ENCODE assay signal across 24 cellular contexts in the genomic region with DNA sequence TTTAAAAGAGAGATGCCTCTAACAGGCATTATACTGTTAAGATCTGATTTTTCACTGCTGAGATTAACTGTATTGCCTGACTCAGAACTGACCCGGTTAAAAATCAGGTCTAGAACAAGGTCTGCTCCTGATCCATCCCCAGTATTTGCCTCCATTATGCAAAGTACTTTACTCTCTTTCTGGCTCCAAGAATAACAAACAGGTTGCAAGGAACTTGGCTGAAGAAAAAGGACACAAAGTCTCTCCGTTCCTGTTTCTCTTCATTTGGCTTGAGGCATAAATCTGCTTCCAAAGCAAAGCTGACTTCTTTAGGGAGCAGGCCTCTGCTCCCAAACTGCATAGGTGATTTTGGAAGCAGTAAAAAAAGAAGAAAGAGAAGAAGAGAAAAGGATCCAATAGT.
DNase-seq lines count a peak whose midpoint lies in the region; ATAC-seq and TF ChIP-seq lines count a peak whose summit lies in the region.
"Had no signal": no experiment of that assay in that cellular context is flagged by ENCODE, and none has a peak within 500 bp of the region (broad histone marks: within the 10 kb centered on the region; RNA-seq: fewer than 3 reads in every experiment).

No MANE protein-coding gene starts in this region.

- no peak for TF ChIP-seq POLR2A in esophagus muscularis mucosa (IDR thresholded peaks at IDR 0.05; ENCODE audit: low read depth)
- no peak for TF ChIP-seq POLR2A in sigmoid colon (IDR thresholded peaks at IDR 0.05)

- H3K4me3 ChIP-seq in esophagus muscularis mucosa: no peak overlapping the region
- H3K4me3 ChIP-seq in muscle layer of colon (ENCODE audit: low read depth in 1 of 2, low read length in 2 of 2): no peak overlapping the region
- H3K4me3 ChIP-seq in sigmoid colon: no peak overlapping the region
- H3K4me3 ChIP-seq: A549; BLaER1 treated with 17β-estradiol and CSF1 and Interleukin-3, amounts not matched to agents 10 nM and 100 nM; MG63 had no signal

- no peaks in the 10 kb centered on the region for H3K36me3 Mint-ChIP-seq in stimulated activated effector memory CD8-positive, alpha-beta T cell treated with anti-CD3 and anti-CD28 coated beads, Interleukin-12 subunit alpha, Interleukin-12 subunit beta, amount 100 ng/mL, for 72 hours
- no peaks in the 10 kb centered on the region for H3K36me3 Mint-ChIP-seq in endothelial cell (ENCODE audit: low read depth, unreplicated experiment)
- H3K36me3 Mint-ChIP-seq: CD8-positive, alpha-beta T cell; IgD-negative memory B cell had no signal

- H3K4me1 ChIP-seq in esophagus muscularis mucosa (peaks cover 0 to 26% (median 22%) of the 10 kb centered on the region in 4 donors), muscle layer of colon (ENCODE audit: insufficient read depth, low read length) (peaks cover 30% of the 10 kb centered on the region), sigmoid colon (peaks cover 0 to 41% (median 30%) of the 10 kb centered on the region in 4 donors)
- H3K4me1 ChIP-seq: BLaER1 treated with 17β-estradiol and CSF1 and Interleukin-3, amounts not matched to agents 10 nM and 100 nM had no signal

- no peaks in the 10 kb centered on the region for H3K36me3 ChIP-seq in esophagus muscularis mucosa
- no peaks in the 10 kb centered on the region for H3K36me3 ChIP-seq in muscle layer of colon (ENCODE audit: insufficient read depth, low read length)
- H3K36me3 ChIP-seq in sigmoid colon: no peaks in the 10 kb centered on the region
- H3K36me3 ChIP-seq: BLaER1 treated with 17β-estradiol and CSF1 and Interleukin-3, amounts not matched to agents 10 nM and 100 nM; MG63 had no signal

- no peak overlapping the region for H3K27ac Mint-ChIP-seq in stimulated activated effector memory CD8-positive, alpha-beta T cell treated with anti-CD3 and anti-CD28 coated beads, Interleukin-12 subunit alpha, Interleukin-12 subunit beta, amount 100 ng/mL, for 72 hours
- no peak overlapping the region for H3K27ac Mint-ChIP-seq in endothelial cell (ENCODE audit: unreplicated experiment)
- H3K27ac Mint-ChIP-seq: CD8-positive, alpha-beta T cell; IgD-negative memory B cell had no signal

- H3K27me3 ChIP-seq in esophagus muscularis mucosa (no peaks in the 10 kb centered on the region), muscle layer of colon (ENCODE audit: control insufficient read depth in 1 of 2, insufficient read depth in 2 of 2, low read length in 2 of 2) (no peaks in the 10 kb centered on the region), sigmoid colon (no peaks in the 10 kb centered on the region)
- H3K27me3 ChIP-seq: BLaER1 treated with 17β-estradiol and CSF1 and Interleukin-3, amounts not matched to agents 10 nM and 100 nM; MG63 had no signal

- TF ChIP-seq EP300 in esophagus muscularis mucosa (IDR thresholded peaks at IDR 0.05): no peak
- TF ChIP-seq EP300 in sigmoid colon (IDR thresholded peaks at IDR 0.05): peak in 2 of 4 donors; percentile 46 to 72

- H3K9ac ChIP-seq in muscle layer of colon (ENCODE audit: low read length): no peak overlapping the region
- H3K9ac ChIP-seq: BLaER1 treated with 17β-estradiol and CSF1 and Interleukin-3, amounts not matched to agents 10 nM and 100 nM had no signal

- H3K4me1 Mint-ChIP-seq in stimulated activated effector memory CD8-positive, alpha-beta T cell treated with anti-CD3 and anti-CD28 coated beads, Interleukin-12 subunit alpha, Interleukin-12 subunit beta, amount 100 ng/mL, for 72 hours: no peaks in the 10 kb centered on the region
- no peaks in the 10 kb centered on the region for H3K4me1 Mint-ChIP-seq in endothelial cell (ENCODE audit: unreplicated experiment)

- H3K9me3 ChIP-seq in esophagus muscularis mucosa (peaks cover 0 to 10% (median 5%) of the 10 kb centered on the region in 4 donors), muscle layer of colon (ENCODE audit: low read length) (no peaks in the 10 kb centered on the region), sigmoid colon (no peaks in the 10 kb centered on the region)
- H3K9me3 ChIP-seq: A549; BLaER1 treated with 17β-estradiol and CSF1 and Interleukin-3, amounts not matched to agents 10 nM and 100 nM; MG63 had no signal

- no peak for DNase-seq in esophagus muscularis mucosa (ENCODE audit: extremely low spot score)
- no peak for DNase-seq in sigmoid colon
- no peak for DNase-seq in stimulated activated effector memory CD8-positive, alpha-beta T cell treated with anti-CD3 and anti-CD28 coated beads, Interleukin-12 subunit alpha, Interleukin-12 subunit beta, amount 100 ng/mL, for 72 hours (ENCODE audit: low spot score in 2 of 2)
- no peak for DNase-seq in COLO668 (lab: John Stamatoyannopoulos, UW; ENCODE audit: unreplicated experiment)
- DNase-seq in endothelial cell (ENCODE audit: low spot score): no peak
- DNase-seq: CD8-positive, alpha-beta T cell; DMS53; EL; GOT3; Kasumi-1; MG63; NCI-H1092; NCI-H146; NCI-H2081 treated with DMSO at 0.1 percent for 48 hours; NCI-H446 treated with DMSO at 0.1 percent for 48 hours; NK-92 treated with Interleukin-12 subunit alpha and Interleukin-12 subunit beta, amount 100 ng/mL, for 24 hours had no signal

- 33% methylated on average over 2 of the region's 2 CpGs for WGBS in esophagus muscularis mucosa
- 64 to 70% methylated on average over 2 of the region's 2 CpGs for WGBS in sigmoid colon, 2 donors

- H3K27ac ChIP-seq in angular gyrus (ENCODE audit: low read depth, low read length) (peak overlapping the region; percentile 29), esophagus muscularis mucosa (replicated peaks in 1 of 4) (peak overlapping the region; percentile 64 to 80 (median 70)), muscle layer of colon (ENCODE audit: low read depth, low read length) (peak overlapping the region; percentile 70), sigmoid colon (peak overlapping the region; percentile 72 to 78 (median 74))
- H3K27ac ChIP-seq: A549; BLaER1 treated with 17β-estradiol and CSF1 and Interleukin-3, amounts not matched to agents 10 nM and 100 nM had no signal

- H3K9me3 Mint-ChIP-seq in stimulated activated effector memory CD8-positive, alpha-beta T cell treated with anti-CD3 and anti-CD28 coated beads, Interleukin-12 subunit alpha, Interleukin-12 subunit beta, amount 100 ng/mL, for 72 hours: peaks cover 17% of the 10 kb centered on the region
- no peaks in the 10 kb centered on the region for H3K9me3 Mint-ChIP-seq in endothelial cell (ENCODE audit: unreplicated experiment)

- no peak for ATAC-seq in stimulated activated effector memory CD8-positive, alpha-beta T cell treated with anti-CD3 and anti-CD28 coated beads, Interleukin-12 subunit alpha, Interleukin-12 subunit beta, amount 100 ng/mL, for 72 hours
- no peak for ATAC-seq in GM18907 (IDR thresholded peaks at IDR 0.05; ENCODE audit: unreplicated experiment)
- ATAC-seq: A549; CD8-positive, alpha-beta T cell; HCT116; Right ventricle myocardium inferior had no signal

- no peaks in the 10 kb centered on the region for H3K27me3 Mint-ChIP-seq in endothelial cell (ENCODE audit: unreplicated experiment)

- no peak for TF ChIP-seq CTCF in esophagus muscularis mucosa (IDR thresholded peaks at IDR 0.05)
- no peak for TF ChIP-seq CTCF in sigmoid colon (IDR thresholded peaks at IDR 0.05)
- no peak for TF ChIP-seq CTCF in endothelial cell (IDR thresholded peaks at IDR 0.05; ENCODE audit: unreplicated experiment)

- intact Hi-C loops in esophagus muscularis mucosa (cut with DNase I) (no loop called here), sigmoid colon (cut with DNase I) (loop anchor here (5.0 kb wide), 1 partner anchor 198 kb away; the partner anchor contains the start of gene PDZRN4)

- no peak overlapping the region for H3K4me3 Mint-ChIP-seq in stimulated activated effector memory CD8-positive, alpha-beta T cell treated with anti-CD3 and anti-CD28 coated beads, Interleukin-12 subunit alpha, Interleukin-12 subunit beta, amount 100 ng/mL, for 72 hours
- no peak overlapping the region for H3K4me3 Mint-ChIP-seq in endothelial cell (ENCODE audit: unreplicated experiment)
- H3K4me3 Mint-ChIP-seq: CD8-positive, alpha-beta T cell; IgD-negative memory B cell had no signal
